In the genomic region with DNA sequence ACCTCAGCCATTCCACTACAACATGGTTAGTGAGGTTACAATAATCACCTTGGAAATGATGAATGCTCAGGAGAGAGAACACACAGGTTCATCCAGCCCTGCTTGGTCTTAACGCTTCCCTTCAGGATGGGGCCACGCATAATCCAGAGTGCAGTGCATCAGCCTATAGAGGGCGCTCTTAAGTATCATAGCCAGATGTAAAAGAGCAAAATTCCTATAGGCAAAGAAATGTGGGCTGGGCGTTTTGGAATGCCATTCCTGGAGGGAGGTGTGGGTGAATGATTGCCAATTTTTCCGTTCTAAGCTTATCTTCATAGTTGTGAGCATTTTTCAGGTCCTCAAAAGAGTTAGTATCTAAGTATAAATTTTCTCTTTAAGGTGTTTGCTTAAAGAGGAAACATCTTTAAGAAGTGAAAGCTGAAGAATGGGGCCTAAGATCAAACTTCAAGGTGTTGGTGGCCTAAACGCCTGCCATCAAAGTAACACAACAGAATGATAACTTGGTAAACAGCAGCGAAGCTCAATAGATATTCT, we compare ENCODE assay signal across 8 cellular contexts. TPM values are rescaled to one million over a fixed set of nuclear protein-coding genes. Genes with fewer than 3 reads are reported as not detected.
DNase-seq lines count a peak whose midpoint lies in the region; ATAC-seq, FAIRE-seq and TF ChIP-seq lines count a peak whose summit lies in the region.

No MANE protein-coding gene starts in this region.

- no peaks in the 10 kb centered on the region for H3K4me1 Mint-ChIP-seq in Caco-2 (ENCODE audit: low read depth, unreplicated experiment)
- peaks cover 48% of the 10 kb centered on the region for H3K4me1 Mint-ChIP-seq in HFFc6 (ENCODE audit: low read depth)
- peaks cover 66% of the 10 kb centered on the region for H3K4me1 Mint-ChIP-seq in WTC11
- H3K4me1 Mint-ChIP-seq in immature natural killer cell = peaks cover 71 to 78% of the 10 kb centered on the region in 2 donors

- H3K27ac Mint-ChIP-seq in Caco-2 (ENCODE audit: unreplicated experiment) = no peak overlapping the region
- H3K27ac Mint-ChIP-seq in HFFc6 = no peak overlapping the region
- H3K27ac Mint-ChIP-seq in WTC11 = 0 out of 2 replicates have a peak overlapping the region, but pooled peaks have one; percentile 33
- peak overlapping the region; percentile 76 to 98 (median 90) for H3K27ac Mint-ChIP-seq in immature natural killer cell

- intact Hi-C loops in Caco-2 (cut with micrococcal nuclease; ENCODE audit: unreplicated experiment) = loop anchor here (2.0 kb wide), 1 partner anchor 59 kb away; no protein-coding TSS in a partner anchor
- intact Hi-C loops in head of caudate nucleus (cut with DNase I) = no loop called here

- H3K4me1 ChIP-seq in Caco-2 = peaks cover 14% of the 10 kb centered on the region

- H3K9me3 ChIP-seq in Caco-2 = no peaks in the 10 kb centered on the region

- ATAC-seq in WTC11 (peak; percentile 81), GM21526 (IDR thresholded peaks at IDR 0.05; ENCODE audit: low FRiP score, unreplicated experiment) (no peak)

- no peak overlapping the region for H3K4me3 ChIP-seq in Caco-2 (ENCODE audit: low read depth, low read length)

- CTCF ChIA-PET in Caco-2 (lab: Charles Lee) (interaction anchor here (0.8 to 1.3 kb wide), 2 partner anchors 40 to 78 kb away, joined by 3 read pairs; no protein-coding TSS in a partner anchor), WTC11 (lab: Charles Lee) (interaction anchor here (0.6 to 5.8 kb wide), 33 partner anchors 8 to 159 kb away, joined by 3 to 98 read pairs (median 5); a partner anchor contains a TSS)

- POLR2A ChIA-PET in Caco-2 (lab: Charles Lee) (no interaction called here), WTC11 (lab: Charles Lee) (interaction anchor here (1.7 kb wide), 1 partner anchor 23 kb away, joined by 6 read pairs; no protein-coding TSS in a partner anchor)

- FAIRE-seq in urothelium cell line (lab: Jason Lieb, UNC) = no peak

- H3K36me3 ChIP-seq in Caco-2 (ENCODE audit: control insufficient read depth, insufficient read depth, low read length) = no peaks in the 10 kb centered on the region

- H3K36me3 Mint-ChIP-seq in Caco-2 (ENCODE audit: insufficient read depth, unreplicated experiment) (no peaks in the 10 kb centered on the region), HFFc6 (ENCODE audit: low read depth) (no peaks in the 10 kb centered on the region), WTC11 (no peaks in the 10 kb centered on the region), immature natural killer cell (peaks cover 16 to 39% (median 17%) of the 10 kb centered on the region in 3 donors)

- peak; percentile 43 to 44 for DNase-seq in Caco-2
- DNase-seq in HFFc6 = no peak
- peak; percentile 61 for DNase-seq in WTC11 (ENCODE audit: low spot score)
- peak; percentile 61 to 63 (median 62) for DNase-seq in immature natural killer cell
- no peak for DNase-seq in head of caudate nucleus
- no peak for DNase-seq in GDM1 (lab: John Stamatoyannopoulos, UW)
- DNase-seq in urothelium cell line (ENCODE audit: low spot score) = no peak

- H3K27me3 Mint-ChIP-seq in Caco-2 (ENCODE audit: insufficient read depth, unreplicated experiment) (no peaks in the 10 kb centered on the region), HFFc6 (ENCODE audit: insufficient read depth) (peaks cover 11% of the 10 kb centered on the region), WTC11 (ENCODE audit: low read depth) (no peaks in the 10 kb centered on the region), immature natural killer cell (ENCODE audit: low read depth in 3 of 3) (peaks cover 0 to 17% (median 9%) of the 10 kb centered on the region in 3 donors)

- H3K27me3 ChIP-seq in Caco-2 (replicated peaks; ENCODE audit: control insufficient read depth, insufficient read depth, low read length) = no peaks in the 10 kb centered on the region

- H3K9me3 Mint-ChIP-seq in Caco-2 (ENCODE audit: unreplicated experiment) (no peaks in the 10 kb centered on the region), HFFc6 (no peaks in the 10 kb centered on the region), WTC11 (no peaks in the 10 kb centered on the region), immature natural killer cell (no peaks in the 10 kb centered on the region)

- BruUV-seq in Caco-2 (replicated peaks; lab: Mats Ljungman, UMichigan) = no TSS peak

- H3K4me3 Mint-ChIP-seq in Caco-2 (ENCODE audit: unreplicated experiment) (no peak overlapping the region), HFFc6 (no peak overlapping the region), WTC11 (peak overlapping the region; percentile 32), immature natural killer cell (peak overlapping the region; percentile 99 to 100 (median 99))

- TF ChIP-seq CTCF in Caco-2 (IDR thresholded peaks at IDR 0.05; ENCODE audit: insufficient read depth in 1 of 2, low read depth in 1 of 2, low read length in 1 of 2, severe bottlenecking in 1 of 2, unreplicated experiment in 1 of 2) = peak; percentile 41 to 49
- peak; percentile 72 for TF ChIP-seq CTCF in HFFc6 (IDR thresholded peaks at IDR 0.05)
- TF ChIP-seq CTCF in WTC11 (IDR thresholded peaks at IDR 0.05) = peak; percentile 79

TF ChIP-seq in WTC11, 78 proteins besides CTCF, POLR2A, EP300 and RAD21:
- TF ChIP-seq TEAD1 (CRISPR knock-in tag; IDR thresholded peaks at IDR 0.05) = peak; percentile 46; the same call in 1 of the 2 replicates
- TF ChIP-seq GABPB1 (CRISPR knock-in tag; IDR thresholded peaks at IDR 0.05) = no peak

RNA-seq across cellular contexts. Expression of a gene that starts 1.8 kb away (rescaled TPM):
- total RNA-seq in Caco-2 (2022) = 0.64 and 0.86 TPM in 2 replicates
- 10 to 100 TPM in 4 of 6 experiments, 1 to 10 TPM in 2; 9.1 to 20.7 (median 10.2) TPM for total RNA-seq in HFFc6 (2021; fragmentation: NEBNext Ultra II Directional; extraction: Animal tissue kit (Norgen Biotek cat#: 25700))
- 11.3 to 13.5 TPM (median 11.9 TPM) in 3 replicates for total RNA-seq in WTC11 (2021)
- 100 to 1,000 TPM; 262 to 392 (median 334) TPM for polyA plus RNA-seq in immature natural killer cell

Comparison
In these comparisons a context has a peak if more than half of its experiments do, and no peak if none do; other contexts are left out.
1. DNase-seq: peak in Caco-2 (2 of 2), WTC11 (single experiment) and immature natural killer cell (3 of 3); none in HFFc6 (single experiment), head of caudate nucleus (0 of 42), GDM1 (single experiment) and urothelium cell line (single experiment).
2. H3K27ac Mint-ChIP-seq: peak in WTC11 (single experiment) and immature natural killer cell (6 of 6); none in Caco-2 (single experiment) and HFFc6 (single experiment).
3. H3K4me3 Mint-ChIP-seq: peak in WTC11 (single experiment) and immature natural killer cell (5 of 5); none in Caco-2 (single experiment) and HFFc6 (single experiment).
4. Peak in every context shown above with its lines, with median percentiles within 50 percentile points of each other: CTCF ChIP-seq.